Comparison of ENCODE assay signal across 8 cellular contexts in the genomic region with DNA sequence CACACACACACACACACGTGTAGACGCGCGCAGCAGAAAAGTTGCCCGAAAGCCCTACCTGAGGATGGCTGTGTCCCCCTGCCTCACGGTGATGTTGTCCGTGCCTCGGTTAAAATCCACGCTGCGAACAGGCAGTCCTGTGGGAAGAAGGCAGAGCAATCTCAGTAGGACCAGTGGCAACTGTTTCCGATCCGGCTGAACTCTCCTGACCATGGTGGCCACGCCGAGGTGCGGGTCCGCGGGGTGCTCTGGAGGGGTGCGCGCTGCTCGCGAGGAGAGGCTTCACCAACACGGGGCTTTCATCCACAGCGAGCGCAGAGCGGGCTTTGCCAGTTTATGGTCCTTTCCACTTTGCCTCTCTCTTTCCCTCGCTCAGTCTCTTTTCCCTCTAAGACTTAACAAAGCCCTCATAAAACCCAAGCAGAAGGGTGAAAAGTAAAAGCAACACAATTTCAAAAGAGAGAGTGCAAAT. TPM values are rescaled to one million over a fixed set of nuclear protein-coding genes. Genes with fewer than 3 reads are reported as not detected.
DNase-seq lines count a peak whose midpoint lies in the region; ATAC-seq, FAIRE-seq and TF ChIP-seq lines count a peak whose summit lies in the region.

No MANE protein-coding gene starts in this region.

- no peak overlapping the region for H3K27ac Mint-ChIP-seq in CD8-positive, alpha-beta memory T cell

- no peak overlapping the region for H2AK5ac ChIP-seq in H1 (ENCODE audit: low read depth, low read length)

- no peak for FAIRE-seq in H1 (lab: Jason Lieb, UNC)

- H4K8ac ChIP-seq in H1 (ENCODE audit: extremely low read depth, insufficient read depth, low read length): peak overlapping the region; percentile 63; the same call in 1 of the 2 replicates

- no peak overlapping the region for H4K5ac ChIP-seq in H1 (ENCODE audit: insufficient read length, low read depth, low read length)

- H3K27me3 ChIP-seq in H1 (replicated peaks in 1 of 4; ENCODE audit: control insufficient read depth in 3 of 4, extremely low read depth in 1 of 4, insufficient read depth in 3 of 4, low read length in 3 of 4) (peaks cover 0 to 17% (median 3%) of the 10 kb centered on the region in 4 experiments; a peak in 3 of 7 replicates), lung (ENCODE audit: control insufficient read depth, insufficient read depth) (no peaks in the 10 kb centered on the region), tibial nerve (no peaks in the 10 kb centered on the region)
- no peaks in the 10 kb centered on the region for H3K27me3 ChIP-seq in CD8-positive, alpha-beta memory T cell (ENCODE audit: insufficient read depth, low read length, poor library complexity, severe bottlenecking)

- no peak overlapping the region; the same call in 1 of the 2 replicates for H2BK15ac ChIP-seq in H1 (ENCODE audit: low read length)

- CTCF ChIA-PET in H1 (lab: Charles Lee; ENCODE audit: partially characterized antibody): interaction anchor here (1.0 to 1.8 kb wide), 4 partner anchors 10 to 170 kb away, joined by 3 to 7 read pairs (median 6); no protein-coding TSS in a partner anchor
- CTCF ChIA-PET in CD8-positive, alpha-beta memory T cell (lab: Charles Lee): no interaction called here

- TF ChIP-seq POLR2A in H1 (IDR thresholded peaks at IDR 0.05; ENCODE audit: control extremely low read depth in 1 of 2, low read depth in 2 of 2, low read length in 2 of 2): no peak
- no peak for TF ChIP-seq POLR2A in tibial nerve (IDR thresholded peaks at IDR 0.05)

- TF ChIP-seq EP300 in H1 (IDR thresholded peaks at IDR 0.05; ENCODE audit: borderline replicate concordance in 1 of 2, low read depth in 2 of 2, low read length in 2 of 2) (no peak), tibial nerve (IDR thresholded peaks at IDR 0.05) (no peak)

- H3K27ac ChIP-seq in H1 (ENCODE audit: low read depth, low read length): no peak overlapping the region
- no peak overlapping the region for H3K27ac ChIP-seq in lung (ENCODE audit: low read depth in 1 of 2, low read length in 1 of 2)
- H3K27ac ChIP-seq in tibial nerve: peak overlapping the region in 3 of 4 donors; percentile 43 to 89 (median 79)
- H3K27ac ChIP-seq in CD8-positive, alpha-beta memory T cell (ENCODE audit: low read depth, low read length): no peak overlapping the region

- no peaks in the 10 kb centered on the region for H4K20me1 ChIP-seq in H1 (replicated peaks in 1 of 2; ENCODE audit: control insufficient read depth in 1 of 2, insufficient read depth in 2 of 2, low read length in 2 of 2)

- peak overlapping the region; percentile 24 for H3K14ac ChIP-seq in H1 (ENCODE audit: insufficient read length)

- no peaks in the 10 kb centered on the region for H3K79me2 ChIP-seq in H1 (ENCODE audit: control insufficient read depth in 1 of 2, insufficient read depth in 2 of 2, low read length in 2 of 2)

- DNase-seq in DMS53 (lab: John Stamatoyannopoulos, UW) (peak; percentile 58), DMS53 treated with DMSO at 0.1 percent for 48 hours (lab: John Stamatoyannopoulos, UW; ENCODE audit: unreplicated experiment) (no peak), H1 (ENCODE audit: low read depth in 1 of 2, low spot score in 2 of 2) (peak in 1 of 2 experiments; percentile 61), lung (ENCODE audit: low spot score) (no peak), tibial nerve (ENCODE audit: low spot score in 2 of 2) (no peak)
- DNase-seq in CD8-positive, alpha-beta memory T cell: no peak

- H3K9me3 ChIP-seq in H1 (ENCODE audit: insufficient read depth in 2 of 2, low read depth in 1 of 2, low read length in 1 of 2) (no peaks in the 10 kb centered on the region), lung (ENCODE audit: control insufficient read depth in 2 of 2, insufficient read depth in 1 of 2, low read length in 1 of 2) (no peaks in the 10 kb centered on the region), tibial nerve (no peaks in the 10 kb centered on the region)
- H3K9me3 ChIP-seq in CD8-positive, alpha-beta memory T cell (ENCODE audit: low read length): no peaks in the 10 kb centered on the region

- POLR2A ChIA-PET in H1 (lab: Charles Lee; ENCODE audit: partially characterized antibody): no interaction called here
- POLR2A ChIA-PET in CD8-positive, alpha-beta memory T cell (lab: Charles Lee): no interaction called here

- H3K27me3 Mint-ChIP-seq in CD8-positive, alpha-beta memory T cell: no peaks in the 10 kb centered on the region

- H2AFZ ChIP-seq in H1 (ENCODE audit: low read length): peak overlapping the region; percentile 84

- peaks cover 9% of the 10 kb centered on the region for H3K23me2 ChIP-seq in H1 (ENCODE audit: low read depth, low read length)

- H2BK12ac ChIP-seq in H1 (ENCODE audit: low read depth, low read length): no peak overlapping the region; the same call in 1 of the 2 replicates

- H3K4me1 ChIP-seq in H1 (replicated peaks in 1 of 4; ENCODE audit: control insufficient read depth in 3 of 4, insufficient read depth in 4 of 4, low read length in 3 of 4) (peaks cover 6 to 13% (median 9%) of the 10 kb centered on the region in 4 experiments; a peak in 5 of 7 replicates), lung (ENCODE audit: control insufficient read depth in 2 of 2, insufficient read depth in 2 of 2, low read length in 2 of 2) (peaks cover 0 to 2% of the 10 kb centered on the region in 2 donors), tibial nerve (peaks cover 0 to 26% (median 0%) of the 10 kb centered on the region in 4 donors)
- H3K4me1 ChIP-seq in CD8-positive, alpha-beta memory T cell (ENCODE audit: insufficient read depth, low read length): no peaks in the 10 kb centered on the region

- H3K23ac ChIP-seq in H1 (ENCODE audit: insufficient read length): no peak overlapping the region

- no peak for TF ChIP-seq RAD21 in H1 (IDR thresholded peaks at IDR 0.05 in 1 of 2, conservative IDR thresholded peaks at IDR 0.05 in 1 of 2; ENCODE audit: low read depth in 2 of 2, low read length in 2 of 2)

- peak overlapping the region; percentile 49; the same call in 1 of the 2 replicates for H3K18ac ChIP-seq in H1 (ENCODE audit: extremely low read depth, low read length)

- H3K56ac ChIP-seq in H1 (replicated peaks; ENCODE audit: insufficient read length, low read depth, low read length): no peak overlapping the region

- no peaks in the 10 kb centered on the region for H3K36me3 ChIP-seq in H1 (ENCODE audit: control insufficient read depth in 2 of 4, insufficient read depth in 4 of 4, low read length in 3 of 4)
- H3K36me3 ChIP-seq in lung (ENCODE audit: control insufficient read depth in 2 of 2, insufficient read depth in 2 of 2, low read length in 2 of 2): no peaks in the 10 kb centered on the region
- H3K36me3 ChIP-seq in tibial nerve: no peaks in the 10 kb centered on the region
- no peaks in the 10 kb centered on the region for H3K36me3 ChIP-seq in CD8-positive, alpha-beta memory T cell (ENCODE audit: insufficient read depth, low read length)

- no peaks in the 10 kb centered on the region for H3K36me3 Mint-ChIP-seq in CD8-positive, alpha-beta memory T cell

- H3K79me1 ChIP-seq in H1 (ENCODE audit: low read depth, low read length): no peaks in the 10 kb centered on the region

- ATAC-seq in lung (ENCODE audit: insufficient read depth, low FRiP score): no peak
- no peak for ATAC-seq in GM21447 (IDR thresholded peaks at IDR 0.05; ENCODE audit: unreplicated experiment)
- ATAC-seq in HG02885 (IDR thresholded peaks at IDR 0.05; ENCODE audit: poor library complexity, unreplicated experiment): no peak

- no peak overlapping the region for H2BK120ac ChIP-seq in H1 (replicated peaks; ENCODE audit: low read depth, low read length)

- H3K4me1 Mint-ChIP-seq in CD8-positive, alpha-beta memory T cell: no peaks in the 10 kb centered on the region

- H2BK20ac ChIP-seq in H1 (ENCODE audit: low read length): no peak overlapping the region; the same call in 1 of the 2 replicates

- no peak overlapping the region for H3K4ac ChIP-seq in H1 (replicated peaks; ENCODE audit: insufficient read length, low read depth, low read length)

- H3K4me3 ChIP-seq in H1 (ENCODE audit: extremely low read depth in 1 of 4, insufficient read depth in 2 of 4, low read depth in 3 of 4, low read length in 4 of 4) (peak overlapping the region; percentile 67 to 94 (median 86)), lung (peak overlapping the region; percentile 5), tibial nerve (peak overlapping the region; percentile 38 to 56 (median 48))
- no peak overlapping the region for H3K4me3 ChIP-seq in CD8-positive, alpha-beta memory T cell (ENCODE audit: low read length)

- peak overlapping the region; percentile 72; the same call in 1 of the 2 replicates for H2BK5ac ChIP-seq in H1 (ENCODE audit: low read depth, low read length)

- peaks cover 4 to 14% (median 6%) of the 10 kb centered on the region in 5 donors for H3K9me3 Mint-ChIP-seq in CD8-positive, alpha-beta memory T cell

- peak overlapping the region; percentile 83 for H4K91ac ChIP-seq in H1 (replicated peaks; ENCODE audit: insufficient read length, low read length)

- no peak overlapping the region for H3K4me3 Mint-ChIP-seq in CD8-positive, alpha-beta memory T cell

- H3K4me2 ChIP-seq in H1 (ENCODE audit: insufficient read depth in 1 of 2, low read depth in 2 of 2, low read length in 2 of 2): peak overlapping the region; percentile 99 to 100

- 2% methylated on average over 26 of the region's 26 CpGs; no CpG with 5 or more reads in 1 of the 2 experiments for WGBS in H1 (ENCODE audit: extremely low coverage in 1 of 2, insufficient coverage in 1 of 2, insufficient read length in 1 of 2, insufficient replicate concordance in 2 of 2, low coverage in 1 of 2, low lambda C conversion rate in 2 of 2, missing lambda C conversion rate in 1 of 2), 2 experiments
- WGBS in lung, 2 donors: 3 to 4% methylated on average over 26 of the region's 26 CpGs
- WGBS in tibial nerve, 2 donors: 1 to 2% methylated on average over 16 to 26 of the region's 26 CpGs

- TF ChIP-seq CTCF in H1 (IDR thresholded peaks at IDR 0.05; ENCODE audit: control extremely low read depth in 1 of 3, insufficient read depth in 1 of 3, low read depth in 1 of 3, low read length in 3 of 3): no peak
- no peak for TF ChIP-seq CTCF in lung (IDR thresholded peaks at IDR 0.05; ENCODE audit: control extremely low read depth, extremely low read depth)
- no peak for TF ChIP-seq CTCF in tibial nerve (IDR thresholded peaks at IDR 0.05)

- H3K9ac ChIP-seq in H1 (replicated peaks in 1 of 4; ENCODE audit: extremely low read depth in 1 of 4, low read depth in 3 of 4, low read length in 3 of 4): peak overlapping the region; percentile 64 to 87 (median 74)

RNA-seq across cellular contexts. Expression of a gene that starts 0.4 kb away (rescaled TPM):
- total RNA-seq in H1 (2021; fragmentation: NEBNext Ultra II Directional; extraction: Animal tissue kit (Norgen Biotek cat#: 25700)): 3.8 and 5.7 TPM in 2 replicates
- polyA plus RNA-seq in H1 (2011; rRNA removed) (1.8 and 2.0 TPM in 2 replicates), lung (1 to 10 TPM; 1.6 to 2.1 TPM)
- polyA plus RNA-seq in H1 (2011; cell fraction: cytosol; rRNA removed): 3.2 TPM
- polyA plus RNA-seq in H1 (2011; cell fraction: nucleus; rRNA removed): 4.2 TPM
- polyA plus RNA-seq in H1 (2012, experiment 1 of 2): 2.8 to 5.8 TPM (median 4.1 TPM) in 4 replicates
- polyA plus RNA-seq in H1 (2012, experiment 2 of 2): 2.1 TPM
- polyA plus RNA-seq in H1 (2013, experiment 1 of 2): 2.1 TPM
- 2.4 TPM for polyA plus RNA-seq in H1 (2013, experiment 2 of 2)
- 7.3 and 12.3 TPM in 2 replicates for polyA minus RNA-seq in H1 (2011; rRNA and poly(A)+ RNA removed)
- 1.2 TPM for polyA minus RNA-seq in H1 (2011; cell fraction: cytosol; rRNA and poly(A)+ RNA removed)
- polyA minus RNA-seq in H1 (2011; cell fraction: nucleus; rRNA and poly(A)+ RNA removed): 10.5 TPM
- total RNA-seq in lung (10 to 100 TPM; 16.8 to 21.9 TPM), tibial nerve (1 to 10 TPM; 3.6 to 6.1 (median 4.2) TPM)
- total RNA-seq in CD8-positive, alpha-beta memory T cell: not detected
- not detected for polyA plus RNA-seq in CD8-positive, alpha-beta memory T cell

Comparison
In these comparisons a context has a peak if more than half of its experiments do, and no peak if none do; other contexts are left out.
1. H3K27ac ChIP-seq: peak in tibial nerve (3 of 4); none in H1 (single experiment), lung (0 of 2) and CD8-positive, alpha-beta memory T cell (single experiment).